Comparison of ENCODE assay signal across 8 cellular contexts in genomic region chr11:706957-707816, GRCh38. TPM values are rescaled to one million over a fixed set of nuclear protein-coding genes. Genes with fewer than 3 reads are reported as not detected.
A peak's percentile ranks its signal among the peaks of the same experiment; 100 is the strongest.
DNase-seq lines count a peak whose midpoint lies in the region; ATAC-seq and TF ChIP-seq lines count a peak whose summit lies in the region.

No MANE protein-coding gene starts in this region.

- H3K27me3 Mint-ChIP-seq in mesothelial cell of epicardium (ENCODE audit: low read depth), result peaks cover 6% of the 10 kb centered on the region
- H3K27me3 Mint-ChIP-seq in activated T-helper 2 cell treated with anti-CD3 and anti-CD28 coated beads, Interferon-gamma antibody, Interleukin-2, Interleukin-4, amounts not matched to agents 10 μg/mL and 5 μg/mL and 100 μg/mL, durations not matched to agents 14 hours and 24 hours and 36 hours (ENCODE audit: low read depth), result peaks cover 18% of the 10 kb centered on the region

- peaks cover 44% of the 10 kb centered on the region for H3K4me1 ChIP-seq in HUES6 (ENCODE audit: control insufficient read depth, insufficient read depth, low read length)

- peak overlapping the region; percentile 81 for H3K4me3 ChIP-seq in HUES6 (ENCODE audit: low read depth, low read length)

- ATAC-seq in HG03439 (IDR thresholded peaks at IDR 0.05; ENCODE audit: unreplicated experiment), result no peak

- peak overlapping the region; percentile 89 for H3K9ac ChIP-seq in HUES6 (ENCODE audit: low read length)

- intact Hi-C loops in activated T-helper 2 cell treated with anti-CD3 and anti-CD28 coated beads, Interferon-gamma antibody, Interleukin-2, Interleukin-4, amounts not matched to agents 10 μg/mL and 5 μg/mL and 100 μg/mL, durations not matched to agents 14 hours and 24 hours and 36 hours (cut with micrococcal nuclease), result no loop called here

- peaks cover 5% of the 10 kb centered on the region; the same call in 1 of the 2 replicates for H3K27me3 ChIP-seq in HUES6 (ENCODE audit: control insufficient read depth, insufficient read depth, low read length)

- no peak for TF ChIP-seq CTCF in mesothelial cell of epicardium (IDR thresholded peaks at IDR 0.05; ENCODE audit: unreplicated experiment)

- peak overlapping the region; percentile 68 for H3K4me3 Mint-ChIP-seq in mesothelial cell of epicardium
- H3K4me3 Mint-ChIP-seq in activated T-helper 2 cell treated with anti-CD3 and anti-CD28 coated beads, Interferon-gamma antibody, Interleukin-2, Interleukin-4, amounts not matched to agents 10 μg/mL and 5 μg/mL and 100 μg/mL, durations not matched to agents 14 hours and 24 hours and 36 hours (ENCODE audit: low read depth), result no peak overlapping the region

- H3K27ac Mint-ChIP-seq in mesothelial cell of epicardium, result peak overlapping the region; percentile 91
- no peak overlapping the region for H3K27ac Mint-ChIP-seq in activated T-helper 2 cell treated with anti-CD3 and anti-CD28 coated beads, Interferon-gamma antibody, Interleukin-2, Interleukin-4, amounts not matched to agents 10 μg/mL and 5 μg/mL and 100 μg/mL, durations not matched to agents 14 hours and 24 hours and 36 hours

- H3K36me3 Mint-ChIP-seq in mesothelial cell of epicardium, result peaks cover 2% of the 10 kb centered on the region
- no peaks in the 10 kb centered on the region for H3K36me3 Mint-ChIP-seq in activated T-helper 2 cell treated with anti-CD3 and anti-CD28 coated beads, Interferon-gamma antibody, Interleukin-2, Interleukin-4, amounts not matched to agents 10 μg/mL and 5 μg/mL and 100 μg/mL, durations not matched to agents 14 hours and 24 hours and 36 hours (ENCODE audit: low read depth)

- peaks cover 18% of the 10 kb centered on the region for H3K4me1 Mint-ChIP-seq in mesothelial cell of epicardium
- H3K4me1 Mint-ChIP-seq in activated T-helper 2 cell treated with anti-CD3 and anti-CD28 coated beads, Interferon-gamma antibody, Interleukin-2, Interleukin-4, amounts not matched to agents 10 μg/mL and 5 μg/mL and 100 μg/mL, durations not matched to agents 14 hours and 24 hours and 36 hours (ENCODE audit: low read depth), result peaks cover 6% of the 10 kb centered on the region

- H3K36me3 ChIP-seq in HUES6 (ENCODE audit: control insufficient read depth, insufficient read depth, low read length), result peaks cover 6% of the 10 kb centered on the region

- H3K9me3 ChIP-seq in HUES6 (ENCODE audit: control insufficient read depth, insufficient read depth, low read depth, low read length), result no peaks in the 10 kb centered on the region

- peak overlapping the region; percentile 75 for H3K27ac ChIP-seq in HUES6 (ENCODE audit: low read depth, low read length)

- no peaks in the 10 kb centered on the region for H3K9me3 Mint-ChIP-seq in mesothelial cell of epicardium
- no peaks in the 10 kb centered on the region for H3K9me3 Mint-ChIP-seq in activated T-helper 2 cell treated with anti-CD3 and anti-CD28 coated beads, Interferon-gamma antibody, Interleukin-2, Interleukin-4, amounts not matched to agents 10 μg/mL and 5 μg/mL and 100 μg/mL, durations not matched to agents 14 hours and 24 hours and 36 hours

- peak; percentile 56 for DNase-seq in A172 (ENCODE audit: low spot score)
- DNase-seq in epidermal melanocyte (ENCODE audit: insufficient read length, low spot score), result peak; percentile 64
- DNase-seq in mesothelial cell of epicardium (ENCODE audit: low spot score in 2 of 2, unreplicated experiment in 2 of 2), result no peak
- no peak for DNase-seq in stimulated activated CD4-positive, alpha-beta T cell treated with anti-CD3 and anti-CD28 coated beads, Interleukin-2, amount 100 ng/mL, for 48 hours
- DNase-seq in activated T-helper 2 cell treated with anti-CD3 and anti-CD28 coated beads, Interferon-gamma antibody, Interleukin-2, Interleukin-4, amounts not matched to agents 10 μg/mL and 5 μg/mL and 100 μg/mL, durations not matched to agents 14 hours and 24 hours and 36 hours (ENCODE audit: low spot score), result no peak
- no peak for DNase-seq in activated CD4-positive, CD25-positive, alpha-beta regulatory T cell (lab: John Stamatoyannopoulos, UW)

RNA-seq across cellular contexts. Expression of gene EPS8L2, which starts 1.2 kb away (rescaled TPM):
- total RNA-seq in A172 (2014; rRNA removed; shearing (Covaris generic)), result 64.9 and 108 TPM in 2 replicates
- 105 to 112 TPM (median 111 TPM) in 3 replicates for total RNA-seq in mesothelial cell of epicardium
- 17.8 and 24.6 TPM in 2 replicates for total RNA-seq in activated T-helper 2 cell treated with anti-CD3 and anti-CD28 coated beads, Interferon-gamma antibody, Interleukin-2, Interleukin-4, amounts not matched to agents 10 μg/mL and 5 μg/mL and 100 μg/mL, durations not matched to agents 14 hours and 24 hours and 36 hours

RNA-seq across cellular contexts. Expression of gene TMEM80, which starts 11.6 kb away (rescaled TPM):
- 17.1 and 17.9 TPM in 2 replicates for total RNA-seq in A172 (2014; rRNA removed; shearing (Covaris generic))
- total RNA-seq in mesothelial cell of epicardium, result 25.7 to 30.7 TPM (median 28.7 TPM) in 3 replicates
- total RNA-seq in activated T-helper 2 cell treated with anti-CD3 and anti-CD28 coated beads, Interferon-gamma antibody, Interleukin-2, Interleukin-4, amounts not matched to agents 10 μg/mL and 5 μg/mL and 100 μg/mL, durations not matched to agents 14 hours and 24 hours and 36 hours, result 11.4 and 13.0 TPM in 2 replicates

RNA-seq across cellular contexts. Expression of gene DEAF1, which starts 12.2 kb away (rescaled TPM):
- total RNA-seq in A172 (2014; rRNA removed; shearing (Covaris generic)), result 12.8 and 20.2 TPM in 2 replicates
- 59.6 to 64.9 TPM (median 64.0 TPM) in 3 replicates for total RNA-seq in mesothelial cell of epicardium
- 61.2 and 72.0 TPM in 2 replicates for total RNA-seq in activated T-helper 2 cell treated with anti-CD3 and anti-CD28 coated beads, Interferon-gamma antibody, Interleukin-2, Interleukin-4, amounts not matched to agents 10 μg/mL and 5 μg/mL and 100 μg/mL, durations not matched to agents 14 hours and 24 hours and 36 hours

RNA-seq across cellular contexts. Expression of gene TALDO1, which starts 40.1 kb away (rescaled TPM):
- total RNA-seq in A172 (2014; rRNA removed; shearing (Covaris generic)), result 417 and 483 TPM in 2 replicates
- 86.9 to 97.5 TPM (median 89.7 TPM) in 3 replicates for total RNA-seq in mesothelial cell of epicardium
- 270 and 275 TPM in 2 replicates for total RNA-seq in activated T-helper 2 cell treated with anti-CD3 and anti-CD28 coated beads, Interferon-gamma antibody, Interleukin-2, Interleukin-4, amounts not matched to agents 10 μg/mL and 5 μg/mL and 100 μg/mL, durations not matched to agents 14 hours and 24 hours and 36 hours

Comparison
In these comparisons a context has a peak if more than half of its experiments do, and no peak if none do; other contexts are left out.
1. DNase-seq: peak in A172 (single experiment) and epidermal melanocyte (single experiment); none in mesothelial cell of epicardium (0 of 2), stimulated activated CD4-positive, alpha-beta T cell treated with anti-CD3 and anti-CD28 coated beads, Interleukin-2, amount 100 ng/mL, for 48 hours (0 of 2), activated T-helper 2 cell treated with anti-CD3 and anti-CD28 coated beads, Interferon-gamma antibody, Interleukin-2, Interleukin-4, amounts not matched to agents 10 μg/mL and 5 μg/mL and 100 μg/mL, durations not matched to agents 14 hours and 24 hours and 36 hours (single experiment) and activated CD4-positive, CD25-positive, alpha-beta regulatory T cell (0 of 4).